In genomic region chr3:138835177-138835757, GRCh38 we compare ENCODE assay signal across 8 cellular contexts. TPM values are rescaled to one million over a fixed set of nuclear protein-coding genes. Genes with fewer than 3 reads are reported as not detected.
A peak's percentile ranks its signal among the peaks of the same experiment; 100 is the strongest.
DNase-seq lines count a peak whose midpoint lies in the region; ATAC-seq and TF ChIP-seq lines count a peak whose summit lies in the region.

No MANE protein-coding gene starts in this region.

- peak overlapping the region; percentile 96 for H3K27ac Mint-ChIP-seq in CD4-positive, alpha-beta T cell
- peak overlapping the region; percentile 89 for H3K27ac Mint-ChIP-seq in stimulated activated naive B cell treated with anti-CD40 and anti-IgM and Interleukin-4, amounts not matched to agents 10 μg/mL and 1 μg/mL and 100 μg/mL, for 72 hours

- peaks cover 26% of the 10 kb centered on the region for H3K36me3 Mint-ChIP-seq in CD4-positive, alpha-beta T cell (ENCODE audit: low read depth)
- peaks cover 4 to 6% of the 10 kb centered on the region in 2 donors for H3K36me3 Mint-ChIP-seq in stimulated activated naive B cell treated with anti-CD40 and anti-IgM and Interleukin-4, amounts not matched to agents 10 μg/mL and 1 μg/mL and 100 μg/mL, for 72 hours

- H3K4me3 Mint-ChIP-seq in CD4-positive, alpha-beta T cell, result peak overlapping the region; percentile 94
- peak overlapping the region; percentile 91 to 94 for H3K4me3 Mint-ChIP-seq in stimulated activated naive B cell treated with anti-CD40 and anti-IgM and Interleukin-4, amounts not matched to agents 10 μg/mL and 1 μg/mL and 100 μg/mL, for 72 hours

- H3K4me1 ChIP-seq in iPS-20b (ENCODE audit: insufficient read depth, low read length), result peaks cover 3% of the 10 kb centered on the region; the same call in 1 of the 2 replicates

- H3K9me3 ChIP-seq in CD4-positive, alpha-beta T cell (ENCODE audit: control insufficient read depth, low read length), result no peaks in the 10 kb centered on the region
- H3K9me3 ChIP-seq in iPS-20b (ENCODE audit: insufficient read depth, low read depth, low read length), result no peaks in the 10 kb centered on the region

- intact Hi-C loops in CD4-positive, alpha-beta T cell (cut with DNase I, micrococcal nuclease), result loop anchor here (2.0 to 10.0 kb wide), 6 partner anchors 54 to 650 kb away; partner anchors contain the start of genes ARMC8 (in 1 of the 2), CEP70 (in 1 of the 2), FAIM (in 1 of the 2) and MRPS22 (in 1 of the 2)
- intact Hi-C loops in posterior vena cava (cut with DNase I), result no loop called here

- H3K27ac ChIP-seq in CD4-positive, alpha-beta T cell (ENCODE audit: low read depth, low read length), result peak overlapping the region; percentile 81
- H3K27ac ChIP-seq in adipose tissue (ENCODE audit: low read depth, low read length) (peak overlapping the region; percentile 48), iPS-20b (ENCODE audit: low read length) (peak overlapping the region; percentile 96)

- CTCF ChIA-PET in CD4-positive, alpha-beta T cell (lab: Charles Lee), result interaction anchor here (0.6 to 2.6 kb wide), 5 partner anchors 22 to 101 kb away, joined by 3 to 11 read pairs (median 3); no protein-coding TSS in a partner anchor

- no peaks in the 10 kb centered on the region for H3K9me3 Mint-ChIP-seq in CD4-positive, alpha-beta T cell
- H3K9me3 Mint-ChIP-seq in stimulated activated naive B cell treated with anti-CD40 and anti-IgM and Interleukin-4, amounts not matched to agents 10 μg/mL and 1 μg/mL and 100 μg/mL, for 72 hours, result no peaks in the 10 kb centered on the region

- peak overlapping the region; percentile 96 for H3K9ac ChIP-seq in iPS-20b (ENCODE audit: low read depth, low read length)

- DNase-seq in CD4-positive, alpha-beta T cell, result no peak
- DNase-seq in stimulated activated naive B cell treated with anti-CD40 and anti-IgM and Interleukin-4, amounts not matched to agents 10 μg/mL and 1 μg/mL and 100 μg/mL, for 72 hours, result no peak
- DNase-seq in dermis blood vessel endothelial cell, result no peak
- no peak for DNase-seq in SHP77 treated with DMSO at 0.1 percent for 48 hours (lab: John Stamatoyannopoulos, UW)
- DNase-seq in posterior vena cava (ENCODE audit: low spot score), result no peak

- peaks cover 26% of the 10 kb centered on the region for H3K4me1 Mint-ChIP-seq in CD4-positive, alpha-beta T cell (ENCODE audit: low read depth)
- H3K4me1 Mint-ChIP-seq in stimulated activated naive B cell treated with anti-CD40 and anti-IgM and Interleukin-4, amounts not matched to agents 10 μg/mL and 1 μg/mL and 100 μg/mL, for 72 hours, result peaks cover 13 to 19% of the 10 kb centered on the region in 2 donors

- H3K4me3 ChIP-seq in iPS-20b (ENCODE audit: low read length), result peak overlapping the region; percentile 82

- TF ChIP-seq CTCF in CD4-positive, alpha-beta T cell (IDR thresholded peaks at IDR 0.05), result no peak

- ATAC-seq in CD4-positive, alpha-beta T cell (ENCODE audit: poor library complexity), result no peak
- ATAC-seq in HG02852 (IDR thresholded peaks at IDR 0.05; ENCODE audit: unreplicated experiment), result peak; percentile 3
- no peak for ATAC-seq in stimulated activated naive B cell treated with anti-CD40 and anti-IgM and Interleukin-4, amounts not matched to agents 10 μg/mL and 1 μg/mL and 100 μg/mL, for 72 hours (replicated peaks)

- POLR2A ChIA-PET in CD4-positive, alpha-beta T cell (lab: Charles Lee), result interaction anchor here (1.2 to 2.6 kb wide), 2 partner anchors 22 to 241 kb away, joined by 3 to 16 read pairs; partner anchors contain the start of gene CEP70

- WGBS in adipose tissue, 3 donors, result 9 to 18% (median 14%) methylated on average over 15 of the region's 15 CpGs

- H3K27me3 ChIP-seq in CD4-positive, alpha-beta T cell (ENCODE audit: control insufficient read depth, insufficient read depth, low read length), result no peaks in the 10 kb centered on the region
- no peaks in the 10 kb centered on the region for H3K27me3 ChIP-seq in iPS-20b (ENCODE audit: insufficient read depth, low read length)

- H3K27me3 Mint-ChIP-seq in CD4-positive, alpha-beta T cell, result no peaks in the 10 kb centered on the region
- no peaks in the 10 kb centered on the region for H3K27me3 Mint-ChIP-seq in stimulated activated naive B cell treated with anti-CD40 and anti-IgM and Interleukin-4, amounts not matched to agents 10 μg/mL and 1 μg/mL and 100 μg/mL, for 72 hours

- no peaks in the 10 kb centered on the region; the same call in 1 of the 2 replicates for H3K36me3 ChIP-seq in iPS-20b (ENCODE audit: insufficient read depth, low read depth, low read length)

RNA-seq across cellular contexts. Expression of gene PIK3CB, which starts 0.5 kb away (rescaled TPM):
- total RNA-seq in CD4-positive, alpha-beta T cell, result 10 to 100 TPM; 23.0 to 26.4 TPM
- polyA plus RNA-seq in adipose tissue, result 10 to 100 TPM in 2 of 3 donors, 1 to 10 TPM in 1; 8.2 to 16.5 (median 14.9) TPM
- total RNA-seq in dermis blood vessel endothelial cell (16.7 and 33.4 TPM in 2 replicates), posterior vena cava (10 to 100 TPM; 15.4 to 21.1 TPM)

Comparison
In these comparisons a context has a peak if more than half of its experiments do, and no peak if none do; other contexts are left out.
1. intact Hi-C loops: an anchor here in CD4-positive, alpha-beta T cell (2.0 to 10.0 kb wide); none called in posterior vena cava.